In genomic region chr12:114667669-114668150, GRCh38 we compare ENCODE assay signal across 11 cellular contexts. TPM values are rescaled to one million over a fixed set of nuclear protein-coding genes. Genes with fewer than 3 reads are reported as not detected.
A peak's percentile ranks its signal among the peaks of the same experiment; 100 is the strongest.
DNase-seq lines count a peak whose midpoint lies in the region; TF ChIP-seq lines count a peak whose summit lies in the region.
"Had no signal": no experiment of that assay in that cellular context is flagged by ENCODE, and none has a peak within 500 bp of the region (broad histone marks: within the 10 kb centered on the region; RNA-seq: fewer than 3 reads in every experiment).

No MANE protein-coding gene starts in this region.

- H3K4me3 ChIP-seq in breast epithelium = peak overlapping the region; percentile 33 to 84 (median 52)
- H3K4me3 ChIP-seq in mesodermal cell (ENCODE audit: extremely low read depth, insufficient read depth, low read length, poor library complexity, severe bottlenecking) = peak overlapping the region; percentile 25
- H3K4me3 ChIP-seq in transverse colon = peak overlapping the region in 3 of 4 donors; percentile 29 to 53 (median 39)

- intact Hi-C loops in breast epithelium (cut with DNase I; ENCODE audit: low total_unique reads) (loop anchor here (5.0 to 10.0 kb wide), 3 partner anchors 967 to 1247 kb away; no protein-coding TSS in a partner anchor), transverse colon (cut with DNase I; ENCODE audit: low total_unique reads) (loop anchor here (5.0 kb wide), 1 partner anchor 1250 kb away; no protein-coding TSS in a partner anchor)

- peaks cover 0 to under 1% of the 10 kb centered on the region in 2 donors for H3K4me1 ChIP-seq in breast epithelium
- H3K4me1 ChIP-seq in mesodermal cell (ENCODE audit: control insufficient read depth, insufficient read depth, low read length, poor library complexity, severe bottlenecking) = peaks cover 59% of the 10 kb centered on the region
- peaks cover 4 to 31% (median 10%) of the 10 kb centered on the region in 4 donors for H3K4me1 ChIP-seq in transverse colon

- H3K9me3 ChIP-seq in breast epithelium (no peaks in the 10 kb centered on the region), mesodermal cell (ENCODE audit: control insufficient read depth, low read length) (no peaks in the 10 kb centered on the region), transverse colon (no peaks in the 10 kb centered on the region)

- DNase-seq in T-helper 1 cell = no peak
- no peak for DNase-seq in breast epithelium (ENCODE audit: low spot score in 2 of 2)
- DNase-seq in transverse colon = no peak
- no peak for DNase-seq in activated CD4-positive, CD25-positive, alpha-beta regulatory T cell treated with anti-CD3 and anti-CD28 coated beads, Interleukin-2, amount 50 U/mL, for 72 hours
- no peak for DNase-seq in activated CD8-positive, alpha-beta memory T cell treated with anti-CD3 and anti-CD28 coated beads for 24 hours
- no peak for DNase-seq in NCI-H526 (lab: John Stamatoyannopoulos, UW)
- DNase-seq: GF-D8; NK-92 treated with Interleukin-12 subunit alpha and Interleukin-12 subunit beta, amount 100 ng/mL, for 24 hours; stimulated activated naive CD4-positive, alpha-beta T cell treated with Interleukin-2 at 50 U/mL for 16 hours had no signal

- H3K36me3 ChIP-seq in breast epithelium = no peaks in the 10 kb centered on the region
- H3K36me3 ChIP-seq in mesodermal cell (ENCODE audit: control insufficient read depth, insufficient read depth, low read length) = peaks cover 18% of the 10 kb centered on the region
- H3K36me3 ChIP-seq in transverse colon = no peaks in the 10 kb centered on the region

- peaks cover 82% of the 10 kb centered on the region for H3K27me3 Mint-ChIP-seq in T-helper 1 cell treated with Interleukin-12 subunit alpha and Interleukin-12 subunit beta and Interleukin-4 antibody, amounts not matched to agents 30 μg/mL and 1 μg/mL, for 36 hours (ENCODE audit: low read depth)

- H3K27ac Mint-ChIP-seq in T-helper 1 cell treated with Interleukin-12 subunit alpha and Interleukin-12 subunit beta and Interleukin-4 antibody, amounts not matched to agents 30 μg/mL and 1 μg/mL, for 36 hours = peak overlapping the region; percentile 59

- peaks cover 1% of the 10 kb centered on the region for H3K4me1 Mint-ChIP-seq in T-helper 1 cell treated with Interleukin-12 subunit alpha and Interleukin-12 subunit beta and Interleukin-4 antibody, amounts not matched to agents 30 μg/mL and 1 μg/mL, for 36 hours (ENCODE audit: low read depth)

- TF ChIP-seq CTCF in breast epithelium (IDR thresholded peaks at IDR 0.05) = no peak
- TF ChIP-seq CTCF in transverse colon (IDR thresholded peaks at IDR 0.05) = no peak

- no peaks in the 10 kb centered on the region for H3K9me3 Mint-ChIP-seq in T-helper 1 cell treated with Interleukin-12 subunit alpha and Interleukin-12 subunit beta and Interleukin-4 antibody, amounts not matched to agents 30 μg/mL and 1 μg/mL, for 36 hours

- no peaks in the 10 kb centered on the region for H3K36me3 Mint-ChIP-seq in T-helper 1 cell treated with Interleukin-12 subunit alpha and Interleukin-12 subunit beta and Interleukin-4 antibody, amounts not matched to agents 30 μg/mL and 1 μg/mL, for 36 hours (ENCODE audit: low read depth)

- H3K27ac ChIP-seq in breast epithelium = peak overlapping the region; percentile 85 to 97
- peak overlapping the region; percentile 79 for H3K27ac ChIP-seq in mesodermal cell (ENCODE audit: low read depth, low read length, severe bottlenecking)
- H3K27ac ChIP-seq in transverse colon = no peak overlapping the region

- no peak overlapping the region for H3K4me3 Mint-ChIP-seq in T-helper 1 cell treated with Interleukin-12 subunit alpha and Interleukin-12 subunit beta and Interleukin-4 antibody, amounts not matched to agents 30 μg/mL and 1 μg/mL, for 36 hours

- no peak for TF ChIP-seq EP300 in transverse colon (IDR thresholded peaks at IDR 0.05; ENCODE audit: low read depth)

- whole genome bisulfite sequencing in mesodermal cell (ENCODE audit: insufficient coverage in 2 of 2), 2 experiments = 1 to 2% methylated on average over 12 to 14 of the region's 16 CpGs
- WGBS in transverse colon (ENCODE audit: low coverage in 1 of 2), 2 donors = 32% methylated on average over 16 of the region's 16 CpGs; no CpG with 5 or more reads in 1 of the 2 donors

- TF ChIP-seq POLR2A in breast epithelium (IDR thresholded peaks at IDR 0.05) (no peak), transverse colon (IDR thresholded peaks at IDR 0.05) (no peak)

- in situ Hi-C loops in transverse colon (cut with MboI; ENCODE audit: low pct_ligation_motif_present in 1 of 4, low pct_unique_long_range_greater_than_20kb in 1 of 4, low sequenced_read_pairs in 3 of 4) = loop anchor here in 2 of 4 donors (10.0 kb wide), 2 partner anchors 1087 to 1247 kb away; no protein-coding TSS in a partner anchor

- H3K27me3 ChIP-seq in breast epithelium (peaks cover 0 to 8% of the 10 kb centered on the region in 2 donors), transverse colon (peaks cover 88% of the 10 kb centered on the region)

RNA-seq across cellular contexts. Expression of gene TBX3, which starts 16.3 kb away (rescaled TPM):
- total RNA-seq in breast epithelium (100 to 1,000 TPM in 1 of 3 donors, 10 to 100 TPM in 2; 21.3 to 115 (median 78.3) TPM), transverse colon (10 to 100 TPM in 1 of 4 donors, 1 to 10 TPM in 3; 2.8 to 11.9 (median 5.9) TPM)
- 73.1 TPM for polyA plus RNA-seq in mesodermal cell (2013, experiment 1 of 2)
- 94.7 TPM for polyA plus RNA-seq in mesodermal cell (2013, experiment 2 of 2)

Comparison
In these comparisons a context has a peak if more than half of its experiments do, and no peak if none do; other contexts are left out.
1. H3K27ac ChIP-seq: peak in breast epithelium (2 of 2) and mesodermal cell (single experiment); none in transverse colon (0 of 4).
2. Peak in every context shown above with its lines, with median percentiles within 50 percentile points of each other: H3K4me3 ChIP-seq.